8 cellular contexts compared by ENCODE assay signal in the genomic region with DNA sequence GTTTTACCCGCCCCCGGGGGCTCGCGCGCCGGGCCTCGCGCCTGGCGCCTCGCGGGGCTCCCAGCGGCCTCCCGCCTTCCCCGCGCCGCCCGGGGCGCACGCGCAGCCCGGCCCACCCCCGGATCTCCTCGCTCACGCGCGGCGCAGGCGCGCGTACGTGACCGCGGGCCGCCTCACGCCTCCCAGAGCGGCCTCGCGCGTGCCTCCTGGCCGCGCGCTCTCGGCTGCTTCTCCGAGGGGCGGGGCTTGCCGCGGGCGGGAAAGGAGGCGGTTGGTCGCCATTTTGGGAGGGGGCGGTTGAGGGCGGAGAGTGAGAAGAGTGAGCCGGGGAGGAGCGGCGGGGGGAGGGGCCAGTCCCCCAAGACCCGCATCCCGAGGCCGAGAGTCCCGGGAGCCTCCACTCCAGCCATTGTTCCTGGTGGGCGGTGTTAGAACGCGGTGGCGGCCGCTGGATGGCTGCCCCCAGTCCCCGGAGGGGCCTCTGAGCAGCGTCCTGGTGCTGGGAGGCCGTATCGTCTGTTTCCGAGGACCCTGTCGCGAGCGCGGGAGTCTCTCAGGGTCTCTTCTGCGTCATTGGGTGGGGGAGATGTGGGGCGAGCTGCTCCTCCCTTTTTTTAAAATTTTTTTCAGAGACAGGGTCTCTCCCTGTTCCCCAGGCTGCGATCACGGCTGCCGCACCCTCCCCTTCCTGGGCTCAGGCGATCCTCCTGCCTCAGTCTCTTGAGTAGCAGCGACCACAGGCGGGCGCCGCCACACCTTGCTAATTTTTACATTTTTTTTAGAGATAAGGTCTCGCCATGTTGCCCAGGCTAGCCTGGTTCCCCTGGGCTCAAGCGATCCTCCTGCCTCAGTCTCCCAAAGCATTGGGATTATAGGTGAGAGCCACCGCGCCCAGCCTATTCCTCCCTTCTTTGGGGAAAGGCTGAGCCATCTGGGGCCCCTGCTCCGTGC. TPM values are rescaled to one million over a fixed set of nuclear protein-coding genes. Genes with fewer than 3 reads are reported as not detected.
DNase-seq lines count a peak whose midpoint lies in the region; ATAC-seq and TF ChIP-seq lines count a peak whose summit lies in the region.

A gene with protein sequence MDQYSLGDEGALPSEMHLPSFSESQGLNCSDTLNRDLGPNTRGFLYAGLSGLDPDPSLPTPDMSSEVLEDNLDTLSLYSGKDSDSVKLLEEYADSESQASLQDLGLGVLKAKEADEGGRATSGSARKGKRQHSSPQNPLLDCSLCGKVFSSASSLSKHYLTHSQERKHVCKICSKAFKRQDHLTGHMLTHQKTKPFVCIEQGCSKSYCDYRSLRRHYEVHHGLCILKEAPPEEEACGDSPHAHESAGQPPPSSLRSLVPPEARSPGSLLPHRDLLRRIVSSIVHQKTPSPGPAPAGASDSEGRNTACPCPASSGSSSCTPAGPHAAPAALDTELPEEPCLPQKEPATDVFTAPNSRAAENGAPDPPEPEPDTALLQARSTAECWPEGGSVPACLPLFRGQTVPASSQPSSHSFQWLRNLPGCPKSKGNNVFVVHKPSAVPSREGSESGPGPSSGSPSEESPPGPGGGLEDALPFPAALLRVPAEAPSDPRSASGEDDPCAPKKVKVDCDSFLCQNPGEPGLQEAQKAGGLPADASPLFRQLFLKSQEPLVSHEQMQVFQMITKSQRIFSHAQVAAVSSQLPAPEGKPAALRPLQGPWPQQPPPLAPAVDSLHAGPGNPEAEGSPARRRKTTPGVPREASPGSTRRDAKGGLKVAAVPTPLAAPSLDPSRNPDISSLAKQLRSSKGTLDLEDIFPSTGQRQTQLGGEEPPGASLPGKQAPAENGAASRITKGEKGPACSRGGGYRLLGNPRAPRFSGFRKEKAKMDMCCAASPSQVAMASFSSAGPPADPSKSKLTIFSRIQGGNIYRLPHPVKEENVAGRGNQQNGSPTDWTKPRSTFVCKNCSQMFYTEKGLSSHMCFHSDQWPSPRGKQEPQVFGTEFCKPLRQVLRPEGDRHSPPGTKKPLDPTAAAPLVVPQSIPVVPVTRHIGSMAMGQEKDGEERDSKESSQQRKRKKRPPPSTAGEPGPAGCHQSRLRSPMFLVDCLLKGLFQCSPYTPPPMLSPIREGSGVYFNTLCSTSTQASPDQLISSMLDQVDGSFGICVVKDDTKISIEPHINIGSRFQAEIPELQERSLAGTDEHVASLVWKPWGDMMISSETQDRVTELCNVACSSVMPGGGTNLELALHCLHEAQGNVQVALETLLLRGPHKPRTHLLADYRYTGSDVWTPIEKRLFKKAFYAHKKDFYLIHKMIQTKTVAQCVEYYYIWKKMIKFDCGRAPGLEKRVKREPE (N-terminal part only) (minus strand): TSS at position 73 of the 951 bp plus-strand sequence. CDS start 17,292 bp downstream, outside the sequence.

- H3K27me3 ChIP-seq in effector memory CD4-positive, alpha-beta T cell (replicated peaks; ENCODE audit: control insufficient read depth, insufficient read depth, low read length, poor library complexity, severe bottlenecking) = no peaks in the 10 kb centered on the region
- peaks cover 8% of the 10 kb centered on the region for H3K27me3 ChIP-seq in osteoblast (ENCODE audit: insufficient read depth, low read length)
- H3K27me3 ChIP-seq in stomach smooth muscle (ENCODE audit: control insufficient read depth in 1 of 2, insufficient read depth in 2 of 2, low read length in 2 of 2) = no peaks in the 10 kb centered on the region
- H3K27me3 ChIP-seq in PC-3 (ENCODE audit: low read length) = no peaks in the 10 kb centered on the region

- ATAC-seq in PC-3 (no peak), HG03354 (IDR thresholded peaks at IDR 0.05; ENCODE audit: poor library complexity, severe bottlenecking, unreplicated experiment) (no peak)

- POLR2A ChIA-PET in PC-3 (lab: Charles Lee; ENCODE audit: unreplicated experiment) = no interaction called here

- DNase-seq in DMS114 treated with DMSO at 0.1 percent for 48 hours (lab: John Stamatoyannopoulos, UW; ENCODE audit: unreplicated experiment) (peak; percentile 13), osteoblast (ENCODE audit: insufficient read length, low spot score, missing footprints) (peak; percentile 97), PC-3 (no peak), T1000 (lab: John Stamatoyannopoulos, UW) (no peak)
- peak; percentile 54 to 81 for DNase-seq in activated CD8-positive, alpha-beta memory T cell treated with anti-CD3 and anti-CD28 coated beads for 1 hour (ENCODE audit: extremely low read depth in 1 of 2, low read depth in 1 of 2)
- peak; percentile 73 to 87 (median 80) for DNase-seq in effector memory CD4-positive, alpha-beta T cell

- peak within 1 kb of the TSS; percentile 55 for H3K27ac ChIP-seq in effector memory CD4-positive, alpha-beta T cell (ENCODE audit: insufficient read depth, low read length, poor library complexity, severe bottlenecking)
- H3K27ac ChIP-seq in osteoblast (ENCODE audit: low read depth, low read length) = no peak within 1 kb of the TSS
- H3K27ac ChIP-seq in stomach smooth muscle (ENCODE audit: low read length) = no peak within 1 kb of the TSS
- H3K27ac ChIP-seq in PC-3 (ENCODE audit: low read length) = no peak within 1 kb of the TSS

- H3K9ac ChIP-seq in stomach smooth muscle (ENCODE audit: low read length in 2 of 2) = peak within 1 kb of the TSS in 1 of 2 donors; percentile 42
- H3K9ac ChIP-seq in PC-3 (ENCODE audit: low read length) = no peak within 1 kb of the TSS

- H3K9me2 ChIP-seq in PC-3 (replicated peaks; ENCODE audit: low read length) = no peaks in the 10 kb centered on the region

- TF ChIP-seq CTCF in osteoblast (IDR thresholded peaks at IDR 0.05; ENCODE audit: extremely low read depth, low read depth, low read length) (no peak), PC-3 (conservative IDR thresholded peaks at IDR 0.05; ENCODE audit: low read depth, low read length) (no peak)

- H3K79me2 ChIP-seq in osteoblast (ENCODE audit: insufficient read depth, low read length) (no peaks in the 10 kb centered on the region), PC-3 (ENCODE audit: low read length) (no peaks in the 10 kb centered on the region)

- CTCF ChIA-PET in PC-3 (lab: Charles Lee) = no interaction called here

- peak within 1 kb of the TSS; percentile 60 for H3K4me3 ChIP-seq in effector memory CD4-positive, alpha-beta T cell (ENCODE audit: insufficient read depth, low read depth, low read length, poor library complexity, severe bottlenecking)
- peak within 1 kb of the TSS; percentile 61 for H3K4me3 ChIP-seq in osteoblast (ENCODE audit: insufficient read depth, low read length)
- peak within 1 kb of the TSS; percentile 51 to 63 for H3K4me3 ChIP-seq in stomach smooth muscle (ENCODE audit: low read length in 2 of 2)
- H3K4me3 ChIP-seq in PC-3 (ENCODE audit: low read length) = no peak within 1 kb of the TSS

- no peaks in the 10 kb centered on the region for H3F3A ChIP-seq in PC-3 (ENCODE audit: low read length, unreplicated experiment)

- H4K20me1 ChIP-seq in osteoblast (ENCODE audit: insufficient read depth, low read length) = no peaks in the 10 kb centered on the region
- no peaks in the 10 kb centered on the region for H4K20me1 ChIP-seq in PC-3 (ENCODE audit: low read length)

- peaks cover 21% of the 10 kb centered on the region for H3K4me1 ChIP-seq in effector memory CD4-positive, alpha-beta T cell (ENCODE audit: control insufficient read depth, insufficient read depth, low read length, poor library complexity, severe bottlenecking)
- H3K4me1 ChIP-seq in osteoblast (ENCODE audit: insufficient read depth, low read length) = no peaks in the 10 kb centered on the region
- H3K4me1 ChIP-seq in stomach smooth muscle (ENCODE audit: control insufficient read depth, insufficient read depth, low read length) = peaks cover 4% of the 10 kb centered on the region
- H3K4me1 ChIP-seq in PC-3 (ENCODE audit: insufficient read depth, low read length) = no peaks in the 10 kb centered on the region

- BruUV-seq in PC-3 (replicated peaks; lab: Mats Ljungman, UMichigan) = no TSS peak

- intact Hi-C loops in PC-3 (cut with micrococcal nuclease) = no loop called here

- no peaks in the 10 kb centered on the region for H3K9me3 ChIP-seq in effector memory CD4-positive, alpha-beta T cell (ENCODE audit: control insufficient read depth, low read length)
- no peaks in the 10 kb centered on the region for H3K9me3 ChIP-seq in osteoblast (ENCODE audit: low read depth, low read length)
- H3K9me3 ChIP-seq in stomach smooth muscle (ENCODE audit: control insufficient read depth in 2 of 2, low read length in 2 of 2) = no peaks in the 10 kb centered on the region
- H3K9me3 ChIP-seq in PC-3 (ENCODE audit: low read length) = no peaks in the 10 kb centered on the region

- H3K36me3 ChIP-seq in effector memory CD4-positive, alpha-beta T cell (ENCODE audit: control insufficient read depth, insufficient read depth, low read length) = no peaks in the 10 kb centered on the region
- H3K36me3 ChIP-seq in osteoblast (ENCODE audit: insufficient read depth, low read length) = no peaks in the 10 kb centered on the region
- no peaks in the 10 kb centered on the region for H3K36me3 ChIP-seq in stomach smooth muscle (ENCODE audit: control insufficient read depth in 2 of 2, insufficient read depth in 2 of 2, low read length in 2 of 2)
- no peaks in the 10 kb centered on the region for H3K36me3 ChIP-seq in PC-3 (ENCODE audit: low read depth, low read length)

- H2AFZ ChIP-seq in osteoblast (ENCODE audit: low read length) = peak within 1 kb of the TSS; percentile 89
- H2AFZ ChIP-seq in PC-3 (ENCODE audit: low read length) = no peak within 1 kb of the TSS

- H3K4me2 ChIP-seq in osteoblast (ENCODE audit: insufficient read depth, low read length) (peak within 1 kb of the TSS; percentile 58), PC-3 (ENCODE audit: low read length) (no peak within 1 kb of the TSS)

RNA-seq across cellular contexts. Expression of the gene that starts here (rescaled TPM):
- total RNA-seq in osteoblast (under 0.01 TPM in 2 replicates), PC-3 (2014; rRNA removed) (not detected in 2 replicates)

Comparison
In these comparisons a context has a peak if more than half of its experiments do, and no peak if none do; other contexts are left out.
1. Peak in DNase-seq, H3K4me3 ChIP-seq and H3K4me2 ChIP-seq in osteoblast; RNA of the gene not detected or under 1 TPM.
2. DNase-seq: peak in DMS114 treated with DMSO at 0.1 percent for 48 hours (single experiment), activated CD8-positive, alpha-beta memory T cell treated with anti-CD3 and anti-CD28 coated beads for 1 hour (2 of 2) and effector memory CD4-positive, alpha-beta T cell (3 of 3); none in PC-3 (single experiment) and T1000 (single experiment).